Comparison of ENCODE assay signal across 25 cellular contexts in the genomic region with DNA sequence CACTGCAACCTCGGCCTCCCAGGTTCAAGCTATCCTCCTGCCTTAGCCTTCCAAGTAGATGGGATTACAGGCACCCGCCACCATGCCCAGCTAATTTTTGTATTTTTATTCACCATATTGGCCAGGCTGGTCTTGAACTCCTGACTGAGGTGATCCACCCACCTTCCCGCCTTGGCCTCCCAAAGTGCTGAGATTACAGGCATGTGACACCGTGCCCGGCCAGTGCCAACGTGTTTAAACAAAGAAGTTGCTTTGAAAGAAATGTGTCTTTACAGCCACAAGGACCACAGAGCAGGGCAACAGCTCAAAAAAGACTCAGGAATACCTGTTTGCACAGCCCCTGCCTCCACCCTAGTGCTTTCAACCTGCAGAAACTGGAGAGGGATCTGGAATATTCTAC. TPM values are rescaled to one million over a fixed set of nuclear protein-coding genes. Genes with fewer than 3 reads are reported as not detected.
A peak's percentile ranks its signal among the peaks of the same experiment; 100 is the strongest.
DNase-seq lines count a peak whose midpoint lies in the region; ATAC-seq and TF ChIP-seq lines count a peak whose summit lies in the region.
"Had no signal": no experiment of that assay in that cellular context is flagged by ENCODE, and none has a peak within 500 bp of the region (broad histone marks: within the 10 kb centered on the region; RNA-seq: fewer than 3 reads in every experiment).

No MANE protein-coding gene starts in this region.

- H3K27ac ChIP-seq in MM.1S (ENCODE audit: low read length), result peak overlapping the region; percentile 41; the same call in 1 of the 2 replicates
- H3K27ac ChIP-seq: 22Rv1; A549; BLaER1 treated with 17β-estradiol and CSF1 and Interleukin-3, amounts not matched to agents 10 nM and 100 nM; C4-2B had no signal

- peak overlapping the region; percentile 51 for H3K27ac Mint-ChIP-seq in activated naive CD8-positive, alpha-beta T cell treated with anti-CD3 and anti-CD28 coated beads for 36 hours
- H3K27ac Mint-ChIP-seq in activated naive CD8-positive, alpha-beta T cell treated with anti-CD3 and anti-CD28 coated beads, Interleukin-2, amount 50 U/mL, for 24 hours, result no peak overlapping the region
- H3K27ac Mint-ChIP-seq in mesothelial cell of epicardium, result peak overlapping the region; percentile 39
- H3K27ac Mint-ChIP-seq: B cell; CD4-positive, alpha-beta memory T cell; CD8-positive, alpha-beta memory T cell had no signal

- no peaks in the 10 kb centered on the region for H3K9me3 Mint-ChIP-seq in activated naive CD8-positive, alpha-beta T cell treated with anti-CD3 and anti-CD28 coated beads for 36 hours
- H3K9me3 Mint-ChIP-seq in activated naive CD8-positive, alpha-beta T cell treated with anti-CD3 and anti-CD28 coated beads, Interleukin-2, amount 50 U/mL, for 24 hours, result no peaks in the 10 kb centered on the region
- H3K9me3 Mint-ChIP-seq in mesothelial cell of epicardium, result peaks cover 4% of the 10 kb centered on the region
- H3K9me3 Mint-ChIP-seq: CD4-positive, alpha-beta memory T cell; CD4-positive, CD25-positive, alpha-beta regulatory T cell; CD8-positive, alpha-beta memory T cell had no signal

- H3K9ac ChIP-seq in MM.1S (ENCODE audit: low read length), result no peak overlapping the region
- H3K9ac ChIP-seq: BLaER1 treated with 17β-estradiol and CSF1 and Interleukin-3, amounts not matched to agents 10 nM and 100 nM had no signal

- TF ChIP-seq CTCF in MM.1S (IDR thresholded peaks at IDR 0.05; ENCODE audit: low read length) (no peak), mesothelial cell of epicardium (IDR thresholded peaks at IDR 0.05; ENCODE audit: unreplicated experiment) (no peak)

- peaks cover 16% of the 10 kb centered on the region for H3K4me1 ChIP-seq in MM.1S (ENCODE audit: low read length)
- H3K4me1 ChIP-seq: A549 had no signal

- DNase-seq in activated naive CD8-positive, alpha-beta T cell treated with anti-CD3 and anti-CD28 coated beads for 36 hours, result no peak
- DNase-seq in activated naive CD8-positive, alpha-beta T cell treated with anti-CD3 and anti-CD28 coated beads, Interleukin-2, amount 50 U/mL, for 24 hours, result no peak
- DNase-seq in MM.1S (no peak), mesothelial cell of epicardium (ENCODE audit: low spot score in 2 of 2, unreplicated experiment in 2 of 2) (no peak), sciatic nerve (ENCODE audit: low spot score) (no peak), NAMALWA (ENCODE audit: low spot score) (no peak), kidney glomerular epithelial cell (lab: John Stamatoyannopoulos, UW) (no peak)
- DNase-seq: AML-193; CD4-positive, alpha-beta memory T cell; CD4-positive, CD25-positive, alpha-beta regulatory T cell; CD8-positive, alpha-beta memory T cell; COR-L47; DMS 273 treated with DMSO at 0.1 percent for 48 hours; DMS153; DMS53; DMS79; DND-41; EL; GDM1 had no signal

- H3K4me1 Mint-ChIP-seq in activated naive CD8-positive, alpha-beta T cell treated with anti-CD3 and anti-CD28 coated beads for 36 hours, result peaks cover 4% of the 10 kb centered on the region
- no peaks in the 10 kb centered on the region for H3K4me1 Mint-ChIP-seq in activated naive CD8-positive, alpha-beta T cell treated with anti-CD3 and anti-CD28 coated beads, Interleukin-2, amount 50 U/mL, for 24 hours
- H3K4me1 Mint-ChIP-seq in mesothelial cell of epicardium, result peaks cover 3% of the 10 kb centered on the region
- H3K4me1 Mint-ChIP-seq: B cell; CD4-positive, alpha-beta memory T cell; CD8-positive, alpha-beta memory T cell had no signal

- no peaks in the 10 kb centered on the region for H3K79me2 ChIP-seq in MM.1S (ENCODE audit: low read length)

- no peaks in the 10 kb centered on the region for H3K36me3 ChIP-seq in MM.1S (replicated peaks; ENCODE audit: insufficient read depth, low read length)

- no peaks in the 10 kb centered on the region for H3K9me2 ChIP-seq in MM.1S (replicated peaks; ENCODE audit: insufficient read depth, low read length)

- H4K20me1 ChIP-seq in MM.1S (ENCODE audit: insufficient read depth, low read length), result no peaks in the 10 kb centered on the region

- H3K4me3 Mint-ChIP-seq in activated naive CD8-positive, alpha-beta T cell treated with anti-CD3 and anti-CD28 coated beads for 36 hours, result no peak overlapping the region
- no peak overlapping the region for H3K4me3 Mint-ChIP-seq in activated naive CD8-positive, alpha-beta T cell treated with anti-CD3 and anti-CD28 coated beads, Interleukin-2, amount 50 U/mL, for 24 hours
- no peak overlapping the region for H3K4me3 Mint-ChIP-seq in mesothelial cell of epicardium
- H3K4me3 Mint-ChIP-seq: B cell; CD4-positive, alpha-beta memory T cell; CD4-positive, CD25-positive, alpha-beta regulatory T cell; CD8-positive, alpha-beta memory T cell had no signal

- H3K9me3 ChIP-seq in MM.1S (replicated peaks; ENCODE audit: insufficient read depth, low read length), result no peaks in the 10 kb centered on the region
- H3K9me3 ChIP-seq: A549 had no signal

- H3K27me3 ChIP-seq in MM.1S (replicated peaks; ENCODE audit: insufficient read depth, low read length), result no peaks in the 10 kb centered on the region
- H3K27me3 ChIP-seq: BLaER1 treated with 17β-estradiol and CSF1 and Interleukin-3, amounts not matched to agents 10 nM and 100 nM had no signal

- H3K27me3 Mint-ChIP-seq in activated naive CD8-positive, alpha-beta T cell treated with anti-CD3 and anti-CD28 coated beads for 36 hours, result no peaks in the 10 kb centered on the region
- H3K27me3 Mint-ChIP-seq in activated naive CD8-positive, alpha-beta T cell treated with anti-CD3 and anti-CD28 coated beads, Interleukin-2, amount 50 U/mL, for 24 hours, result no peaks in the 10 kb centered on the region
- H3K27me3 Mint-ChIP-seq in mesothelial cell of epicardium (ENCODE audit: low read depth), result no peaks in the 10 kb centered on the region
- H3K27me3 Mint-ChIP-seq: B cell; CD4-positive, alpha-beta memory T cell; CD4-positive, CD25-positive, alpha-beta regulatory T cell; CD8-positive, alpha-beta memory T cell had no signal

- ATAC-seq in activated naive CD8-positive, alpha-beta T cell treated with anti-CD3 and anti-CD28 coated beads, Interleukin-2, amount 50 U/mL, for 24 hours, result no peak
- ATAC-seq in sciatic nerve, result no peak
- ATAC-seq: A549, GM12878 had no signal

- H3K4me2 ChIP-seq in MM.1S (ENCODE audit: low read depth, low read length), result peak overlapping the region; percentile 26; the same call in 1 of the 2 replicates
- H3K4me2 ChIP-seq: A549 had no signal

- H2AFZ ChIP-seq in MM.1S (ENCODE audit: low read length), result no peak overlapping the region

- H3F3A ChIP-seq in MM.1S (ENCODE audit: insufficient read depth, low read length), result peaks cover 10% of the 10 kb centered on the region

- H3K36me3 Mint-ChIP-seq in activated naive CD8-positive, alpha-beta T cell treated with anti-CD3 and anti-CD28 coated beads for 36 hours, result peaks cover 7% of the 10 kb centered on the region
- peaks cover 6% of the 10 kb centered on the region for H3K36me3 Mint-ChIP-seq in activated naive CD8-positive, alpha-beta T cell treated with anti-CD3 and anti-CD28 coated beads, Interleukin-2, amount 50 U/mL, for 24 hours (ENCODE audit: low read depth)
- H3K36me3 Mint-ChIP-seq in mesothelial cell of epicardium, result peaks cover 16% of the 10 kb centered on the region

- intact Hi-C loops in sciatic nerve (cut with DNase I), result no loop called here

- no peak overlapping the region for H3K4me3 ChIP-seq in MM.1S (ENCODE audit: low read length)
- H3K4me3 ChIP-seq: A549; BLaER1 treated with 17β-estradiol and CSF1 and Interleukin-3, amounts not matched to agents 10 nM and 100 nM; GM12878 had no signal

RNA-seq across cellular contexts. Expression of a gene that starts 25.0 kb away (rescaled TPM):
- total RNA-seq in activated naive CD8-positive, alpha-beta T cell treated with anti-CD3 and anti-CD28 coated beads for 36 hours, result 10 to 100 TPM; 31.0 to 33.3 TPM
- 26.8 to 30.9 TPM (median 29.9 TPM) in 3 replicates for total RNA-seq in mesothelial cell of epicardium
- total RNA-seq in sciatic nerve, result 22.8 TPM

RNA-seq across cellular contexts. Expression of a gene that starts 25.2 kb away (rescaled TPM):
- total RNA-seq in activated naive CD8-positive, alpha-beta T cell treated with anti-CD3 and anti-CD28 coated beads for 36 hours, result 1 to 10 TPM; 7.2 to 7.7 TPM
- total RNA-seq in mesothelial cell of epicardium (10.8 to 12.2 TPM (median 11.3 TPM) in 3 replicates), sciatic nerve (17.1 TPM)

RNA-seq across cellular contexts. Expression of a gene that starts 41.3 kb away (rescaled TPM):
- under 1 TPM; 0.18 to 0.52 TPM for total RNA-seq in activated naive CD8-positive, alpha-beta T cell treated with anti-CD3 and anti-CD28 coated beads for 36 hours
- total RNA-seq in mesothelial cell of epicardium, result 2.9 to 3.2 TPM (median 3.2 TPM) in 3 replicates
- total RNA-seq in sciatic nerve, result 5.8 TPM
- total RNA-seq: CD4-positive, CD25-positive, alpha-beta regulatory T cell had no signal

RNA-seq across cellular contexts. Expression of a gene that starts 41.8 kb away (rescaled TPM):
- 1 to 10 TPM; 8.5 to 9.0 TPM for total RNA-seq in activated naive CD8-positive, alpha-beta T cell treated with anti-CD3 and anti-CD28 coated beads for 36 hours
- total RNA-seq in mesothelial cell of epicardium (122 to 126 TPM (median 123 TPM) in 3 replicates), sciatic nerve (144 TPM)
